In genomic region chr11:83070878-83071640, GRCh38 we compare ENCODE assay signal across 8 cellular contexts. TPM values are rescaled to one million over a fixed set of nuclear protein-coding genes. Genes with fewer than 3 reads are reported as not detected.
DNase-seq lines count a peak whose midpoint lies in the region; ATAC-seq and TF ChIP-seq lines count a peak whose summit lies in the region.

No MANE protein-coding gene starts in this region.

- no peaks in the 10 kb centered on the region for H3K36me3 ChIP-seq in prostate gland

- DNase-seq in EH (ENCODE audit: low read depth) (peak; percentile 40), LHCN-M2 (ENCODE audit: low read depth) (peak; percentile 14), cardiac septum (ENCODE audit: low spot score) (peak; percentile 77), prostate gland (ENCODE audit: low spot score) (peak; percentile 32), NK-92 (lab: John Stamatoyannopoulos, UW; ENCODE audit: unreplicated experiment) (no peak)
- peak; percentile 39 for DNase-seq in activated naive CD8-positive, alpha-beta T cell treated with anti-CD3 and anti-CD28 coated beads, Interleukin-2, amount 10 ng/mL, durations not matched to agents 7 days and 5 days

- peaks cover 34% of the 10 kb centered on the region for H3K4me1 Mint-ChIP-seq in activated naive CD8-positive, alpha-beta T cell treated with anti-CD3 and anti-CD28 coated beads, Interleukin-2, amount 10 ng/mL, durations not matched to agents 7 days and 5 days

- no peaks in the 10 kb centered on the region for H3K27me3 ChIP-seq in prostate gland (replicated peaks; ENCODE audit: insufficient read depth)

- TF ChIP-seq POLR2A in prostate gland (IDR thresholded peaks at IDR 0.05): no peak

- H3K9me3 Mint-ChIP-seq in activated naive CD8-positive, alpha-beta T cell treated with anti-CD3 and anti-CD28 coated beads, Interleukin-2, amount 10 ng/mL, durations not matched to agents 7 days and 5 days: no peaks in the 10 kb centered on the region

- intact Hi-C loops in cardiac septum (cut with DNase I) (loop anchor here (1.0 to 10.0 kb wide), 5 partner anchors 39 to 169 kb away; partner anchors contain the start of genes ANKRD42, DDIAS, PCF11 and PRCP), prostate gland (cut with DNase I) (loop anchor here (2.0 to 10.0 kb wide), 4 partner anchors 56 to 169 kb away; partner anchors contain the start of genes ANKRD42, DDIAS, PCF11 and PRCP)

- no peak overlapping the region for H3K27ac Mint-ChIP-seq in activated naive CD8-positive, alpha-beta T cell treated with anti-CD3 and anti-CD28 coated beads, Interleukin-2, amount 10 ng/mL, durations not matched to agents 7 days and 5 days

- peaks cover 3% of the 10 kb centered on the region for H3K4me1 ChIP-seq in prostate gland (replicated peaks)

- WGBS in prostate gland: 0% methylated on average over 20 of the region's 20 CpGs

- no peaks in the 10 kb centered on the region for H3K27me3 Mint-ChIP-seq in activated naive CD8-positive, alpha-beta T cell treated with anti-CD3 and anti-CD28 coated beads, Interleukin-2, amount 10 ng/mL, durations not matched to agents 7 days and 5 days

- peak overlapping the region; percentile 94 to 95 for H3K27ac ChIP-seq in prostate gland

- ATAC-seq in activated naive CD8-positive, alpha-beta T cell treated with anti-CD3 and anti-CD28 coated beads, Interleukin-2, amount 10 ng/mL, durations not matched to agents 7 days and 5 days (ENCODE audit: low read depth): no peak
- no peak for ATAC-seq in HG03039 (IDR thresholded peaks at IDR 0.05; ENCODE audit: unreplicated experiment)
- no peak for ATAC-seq in GM21360 (IDR thresholded peaks at IDR 0.05; ENCODE audit: unreplicated experiment)

- no peaks in the 10 kb centered on the region for H3K9me3 ChIP-seq in prostate gland

- POLR2A ChIA-PET in activated naive CD8-positive, alpha-beta T cell treated with anti-CD3 and anti-CD28 coated beads, Interleukin-2, amount 10 ng/mL, durations not matched to agents 7 days and 5 days (lab: Charles Lee): interaction anchor here (0.7 to 6.4 kb wide), 11 partner anchors 8 to 171 kb away, joined by 3 to 56 read pairs (median 4); partner anchors contain the start of genes DDIAS, PCF11 and PRCP

- H3K4me3 Mint-ChIP-seq in activated naive CD8-positive, alpha-beta T cell treated with anti-CD3 and anti-CD28 coated beads, Interleukin-2, amount 10 ng/mL, durations not matched to agents 7 days and 5 days: no peak overlapping the region

- peak overlapping the region; percentile 84 to 90 for H3K4me3 ChIP-seq in prostate gland

- TF ChIP-seq CTCF in prostate gland (IDR thresholded peaks at IDR 0.05): no peak

- peaks cover 22% of the 10 kb centered on the region for H3K36me3 Mint-ChIP-seq in activated naive CD8-positive, alpha-beta T cell treated with anti-CD3 and anti-CD28 coated beads, Interleukin-2, amount 10 ng/mL, durations not matched to agents 7 days and 5 days

RNA-seq across cellular contexts. Expression of gene RAB30, which starts 0.6 kb away (rescaled TPM):
- total RNA-seq in LHCN-M2 (2014; rRNA removed) (9.6 and 10.4 TPM in 2 replicates), cardiac septum (21.0 TPM), prostate gland (10 to 100 TPM; 13.3 to 15.9 TPM)
- polyA plus RNA-seq in LHCN-M2 (2012): 8.2 TPM
- total RNA-seq in activated naive CD8-positive, alpha-beta T cell treated with anti-CD3 and anti-CD28 coated beads, Interleukin-2, amount 10 ng/mL, durations not matched to agents 7 days and 5 days: 10 to 100 TPM; 11.9 to 14.3 TPM
